Comparison of ENCODE assay signal across 18 cellular contexts in the genomic region with DNA sequence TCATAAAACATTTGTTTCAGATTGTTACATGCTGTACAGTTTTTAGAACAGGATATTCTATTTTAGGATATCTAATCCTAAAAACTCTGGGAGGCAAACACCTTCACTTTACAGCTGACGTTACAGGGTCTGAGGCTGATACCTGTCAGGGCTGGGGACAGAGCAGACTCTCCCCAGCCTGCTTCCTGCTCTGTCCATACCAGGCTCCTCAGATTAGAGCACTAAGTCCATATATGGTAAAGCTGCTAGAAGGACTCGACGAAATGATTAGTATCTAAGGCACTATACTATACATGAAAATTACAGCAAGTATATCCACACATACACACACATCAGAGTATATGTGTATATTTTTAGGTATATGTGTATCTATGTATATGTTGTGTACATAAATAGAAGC.
"Had no signal": no experiment of that assay in that cellular context is flagged by ENCODE, and none has a peak within 500 bp of the region (broad histone marks: within the 10 kb centered on the region; RNA-seq: fewer than 3 reads in every experiment).

No MANE protein-coding gene starts in this region.

- H3K27me3 Mint-ChIP-seq: stimulated activated naive CD8-positive, alpha-beta T cell treated with anti-CD3 and anti-CD28 coated beads, Interleukin-15, Interleukin-2, amounts not matched to agents 100 ng/mL and 50 ng/mL, for 24 hours had no signal

- H3K27me3 ChIP-seq: cardiac muscle cell, esophagus muscularis mucosa had no signal

- H3K27ac Mint-ChIP-seq: activated CD4-positive, alpha-beta memory T cell treated with anti-CD3 and anti-CD28 coated beads for 36 hours; activated T-cell treated with anti-CD3 and anti-CD28 coated beads, Interleukin-2, amount 50 U/mL, for 72 hours; stimulated activated naive CD8-positive, alpha-beta T cell treated with anti-CD3 and anti-CD28 coated beads, Interleukin-15, Interleukin-2, amounts not matched to agents 100 ng/mL and 50 ng/mL, for 24 hours had no signal

- H3K36me3 Mint-ChIP-seq: activated CD4-positive, alpha-beta memory T cell treated with anti-CD3 and anti-CD28 coated beads for 36 hours had no signal

- H3K27ac ChIP-seq: cardiac muscle cell, esophagus muscularis mucosa, neutrophil had no signal

- DNase-seq: activated CD4-positive, alpha-beta memory T cell treated with anti-CD3 and anti-CD28 coated beads for 36 hours; activated CD4-positive, alpha-beta T cell treated with anti-CD3 and anti-CD28 coated beads for 1 hour; activated CD8-positive, alpha-beta memory T cell treated with anti-CD3 and anti-CD28 coated beads, Interleukin-2, amount 50 U/mL, for 4 hours; activated gamma-delta T cell treated with Interleukin-2 at 50 U/mL for 16 hours; activated T-cell treated with anti-CD3 and anti-CD28 coated beads, Interleukin-2, amount 50 U/mL, for 72 hours; aorta; effector CD4-positive, alpha-beta T cell; islet precursor cell; posterior cingulate gyrus; right cardiac atrium; Right ventricle myocardium superior; T-helper 9 cell had no signal

- H3K4me2 ChIP-seq: smooth muscle cell had no signal

- H3K9me3 Mint-ChIP-seq: activated T-cell treated with anti-CD3 and anti-CD28 coated beads, Interleukin-2, amount 50 U/mL, for 72 hours; stimulated activated naive CD8-positive, alpha-beta T cell treated with anti-CD3 and anti-CD28 coated beads, Interleukin-15, Interleukin-2, amounts not matched to agents 100 ng/mL and 50 ng/mL, for 24 hours had no signal

- ATAC-seq: activated T-cell treated with anti-CD3 and anti-CD28 coated beads, Interleukin-2, amount 50 U/mL, for 72 hours; right cardiac atrium had no signal

- H3K4me3 ChIP-seq: cardiac muscle cell, smooth muscle cell had no signal

- H3K9me3 ChIP-seq: esophagus muscularis mucosa, neutrophil had no signal

- FAIRE-seq: colon had no signal

- H3K4me3 Mint-ChIP-seq: activated CD4-positive, alpha-beta memory T cell treated with anti-CD3 and anti-CD28 coated beads for 36 hours; activated T-cell treated with anti-CD3 and anti-CD28 coated beads, Interleukin-2, amount 50 U/mL, for 72 hours; stimulated activated naive CD8-positive, alpha-beta T cell treated with anti-CD3 and anti-CD28 coated beads, Interleukin-15, Interleukin-2, amounts not matched to agents 100 ng/mL and 50 ng/mL, for 24 hours had no signal

- H3K36me3 ChIP-seq: cardiac muscle cell, esophagus muscularis mucosa, neutrophil had no signal
